Comparison of ENCODE assay signal across 14 cellular contexts in the genomic region with DNA sequence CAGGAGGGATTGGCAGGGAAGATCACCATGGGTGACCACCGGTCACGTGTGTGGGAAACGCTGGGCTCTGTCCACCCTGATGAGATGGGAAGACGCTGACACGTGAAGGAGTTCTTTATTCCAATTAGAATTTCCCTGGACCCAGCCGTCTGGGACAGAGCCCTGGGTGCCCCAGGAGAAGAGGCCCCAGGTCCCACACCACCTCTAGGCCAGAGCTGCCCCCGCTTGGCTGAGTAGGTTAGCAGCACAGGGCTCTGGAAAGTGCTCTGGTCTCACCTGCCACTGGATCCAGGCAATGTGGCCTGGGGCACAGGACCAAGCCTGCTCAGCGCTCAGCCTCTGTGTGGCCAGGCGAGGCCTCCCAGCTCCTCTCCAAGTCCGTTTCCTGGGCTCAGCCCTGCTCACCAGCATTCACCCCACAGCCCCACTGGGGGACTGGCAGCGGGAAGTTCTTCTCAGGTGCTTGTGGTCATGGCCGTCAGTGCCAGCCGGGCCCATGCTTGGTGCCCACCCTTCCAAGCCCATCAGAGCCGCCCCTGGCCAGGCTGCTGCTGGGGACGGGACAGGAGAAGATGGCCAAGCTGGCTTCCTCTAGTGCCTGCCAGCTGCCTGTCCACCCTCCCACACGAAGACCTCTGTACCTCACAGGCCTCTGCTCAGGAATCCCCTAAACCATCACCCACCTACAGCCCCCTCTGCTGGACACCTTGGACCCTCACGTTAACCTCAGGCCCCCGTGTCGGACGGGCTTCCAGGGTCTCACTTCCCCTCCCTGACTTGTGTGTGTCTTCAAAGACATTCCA.
DNase-seq lines count a peak whose midpoint lies in the region; ATAC-seq, FAIRE-seq and TF ChIP-seq lines count a peak whose summit lies in the region.
"Had no signal": no experiment of that assay in that cellular context is flagged by ENCODE, and none has a peak within 500 bp of the region (broad histone marks: within the 10 kb centered on the region; RNA-seq: fewer than 3 reads in every experiment).

No MANE protein-coding gene starts in this region.

- intact Hi-C loops in IMR-90 (cut with micrococcal nuclease): no loop called here

- H2BK5ac ChIP-seq in IMR-90 (ENCODE audit: low read depth, low read length, poor library complexity, severe bottlenecking) (no peak overlapping the region), H1 (ENCODE audit: low read depth, low read length) (no peak overlapping the region)

- no peak overlapping the region for H3K14ac ChIP-seq in IMR-90 (replicated peaks; ENCODE audit: low read depth, low read length)
- no peak overlapping the region for H3K14ac ChIP-seq in H1 (ENCODE audit: insufficient read length)

- no peaks in the 10 kb centered on the region for H4K20me1 ChIP-seq in IMR-90 (ENCODE audit: insufficient read depth, low read length)
- H4K20me1 ChIP-seq in H1 (replicated peaks in 1 of 2; ENCODE audit: control insufficient read depth in 1 of 2, insufficient read depth in 2 of 2, low read length in 2 of 2): no peaks in the 10 kb centered on the region
- H4K20me1 ChIP-seq in neural progenitor cell (ENCODE audit: low read depth): no peaks in the 10 kb centered on the region

- H3K56ac ChIP-seq in IMR-90 (ENCODE audit: extremely low read depth, insufficient read depth, low read length) (no peak overlapping the region), H1 (replicated peaks; ENCODE audit: insufficient read length, low read depth, low read length) (no peak overlapping the region)

- H2AFZ ChIP-seq in IMR-90 (replicated peaks; ENCODE audit: low read length, poor library complexity) (peak overlapping the region; percentile 24), H1 (ENCODE audit: low read length) (no peak overlapping the region), neural progenitor cell (replicated peaks) (no peak overlapping the region)

- H2BK15ac ChIP-seq in IMR-90 (ENCODE audit: low read depth, low read length) (no peak overlapping the region), H1 (ENCODE audit: low read length) (peak overlapping the region; percentile 98)

- H4K5ac ChIP-seq in IMR-90 (ENCODE audit: low read depth, low read length) (no peak overlapping the region), H1 (ENCODE audit: insufficient read length, low read depth, low read length) (no peak overlapping the region)

- H3K4ac ChIP-seq in IMR-90 (ENCODE audit: low read depth, low read length) (no peak overlapping the region), H1 (replicated peaks; ENCODE audit: insufficient read length, low read depth, low read length) (peak overlapping the region; percentile 69)

- H2BK20ac ChIP-seq in IMR-90 (ENCODE audit: low read depth, low read length): no peak overlapping the region
- no peak overlapping the region for H2BK20ac ChIP-seq in H1 (ENCODE audit: low read length)

- H3K9me3 ChIP-seq in IMR-90 (ENCODE audit: control insufficient read depth, insufficient read depth, low read length) (no peaks in the 10 kb centered on the region), H1 (ENCODE audit: insufficient read depth in 2 of 2, low read depth in 1 of 2, low read length in 1 of 2) (no peaks in the 10 kb centered on the region), neural progenitor cell (ENCODE audit: low read depth) (no peaks in the 10 kb centered on the region)
- H3K9me3 ChIP-seq: heart left ventricle, tibial nerve had no signal

- H4K91ac ChIP-seq in IMR-90 (ENCODE audit: insufficient read depth, low read depth, low read length): no peak overlapping the region
- H4K91ac ChIP-seq in H1 (replicated peaks; ENCODE audit: insufficient read length, low read length): no peak overlapping the region

- H2BK120ac ChIP-seq in IMR-90 (ENCODE audit: low read depth, low read length): no peak overlapping the region
- H2BK120ac ChIP-seq in H1 (replicated peaks; ENCODE audit: low read depth, low read length): no peak overlapping the region

- no peaks in the 10 kb centered on the region for H3K79me1 ChIP-seq in IMR-90 (ENCODE audit: low read depth in 1 of 2, low read length in 2 of 2)
- H3K79me1 ChIP-seq in H1 (ENCODE audit: low read depth, low read length): no peaks in the 10 kb centered on the region

- dilution Hi-C loops in IMR-90 (cut with HindIII; ENCODE audit: low sequenced_read_pairs, unreplicated experiment): no loop called here

- H2BK12ac ChIP-seq in H1 (ENCODE audit: low read depth, low read length): 0 out of 2 replicates have a peak overlapping the region, but pooled peaks have one; percentile 60

- ATAC-seq in IMR-90 (ENCODE audit: low read depth): no peak

- H3K36me3 Mint-ChIP-seq in neural progenitor cell: no peaks in the 10 kb centered on the region
- H3K36me3 Mint-ChIP-seq in activated T-cell treated with anti-CD3 and anti-CD28 coated beads, Interleukin-2, amount 50 U/mL, for 24 hours (ENCODE audit: low read depth): no peaks in the 10 kb centered on the region
- H3K36me3 Mint-ChIP-seq: CD8-positive, alpha-beta memory T cell had no signal

- TF ChIP-seq RAD21 in IMR-90 (IDR thresholded peaks at IDR 0.05; ENCODE audit: low read length) (no peak), H1 (IDR thresholded peaks at IDR 0.05 in 1 of 2, conservative IDR thresholded peaks at IDR 0.05 in 1 of 2; ENCODE audit: low read depth in 2 of 2, low read length in 2 of 2) (peak; percentile 50 to 69)

- H3K18ac ChIP-seq in IMR-90 (ENCODE audit: low read depth, low read length) (no peak overlapping the region), H1 (ENCODE audit: extremely low read depth, low read length) (peak overlapping the region; percentile 60; the same call in 1 of the 2 replicates)

- in situ Hi-C loops in IMR-90 (cut with MboI; ENCODE audit: low sequenced_read_pairs): no loop called here

- no peak overlapping the region for H3K4me3 Mint-ChIP-seq in neural progenitor cell
- no peak overlapping the region for H3K4me3 Mint-ChIP-seq in activated T-cell treated with anti-CD3 and anti-CD28 coated beads, Interleukin-2, amount 50 U/mL, for 24 hours
- H3K4me3 Mint-ChIP-seq: CD8-positive, alpha-beta memory T cell had no signal

- no peak overlapping the region for H3K9ac ChIP-seq in IMR-90 (ENCODE audit: low read depth, low read length)
- no peak overlapping the region for H3K9ac ChIP-seq in H1 (replicated peaks in 1 of 4; ENCODE audit: extremely low read depth in 1 of 4, low read depth in 3 of 4, low read length in 3 of 4)
- no peak overlapping the region for H3K9ac ChIP-seq in neural progenitor cell

- BruUV-seq in IMR-90 (replicated peaks; lab: Mats Ljungman, UMichigan): no TSS peak

- CTCF ChIA-PET in IMR-90 (lab: Yijun Ruan, JAX) (no interaction called here), H1 (lab: Charles Lee; ENCODE audit: partially characterized antibody) (interaction anchor here (0.7 to 6.4 kb wide), 28 partner anchors 8 to 197 kb away, joined by 3 to 56 read pairs (median 6); no protein-coding TSS in a partner anchor)

- no peaks in the 10 kb centered on the region for H3K36me3 ChIP-seq in GM06990 (ENCODE audit: control insufficient read depth, insufficient read depth, low read length)
- H3K36me3 ChIP-seq in IMR-90 (ENCODE audit: control insufficient read depth, insufficient read depth, low read length): no peaks in the 10 kb centered on the region
- H3K36me3 ChIP-seq in H1 (ENCODE audit: control insufficient read depth in 2 of 4, insufficient read depth in 4 of 4, low read length in 3 of 4): no peaks in the 10 kb centered on the region
- H3K36me3 ChIP-seq in neural progenitor cell: no peaks in the 10 kb centered on the region
- H3K36me3 ChIP-seq: heart left ventricle, tibial nerve had no signal

- H3K27ac Mint-ChIP-seq in neural progenitor cell: no peak overlapping the region
- H3K27ac Mint-ChIP-seq in activated T-cell treated with anti-CD3 and anti-CD28 coated beads, Interleukin-2, amount 50 U/mL, for 24 hours: no peak overlapping the region
- H3K27ac Mint-ChIP-seq: CD8-positive, alpha-beta memory T cell had no signal

- H3K4me2 ChIP-seq in IMR-90 (ENCODE audit: low read depth, low read length) (no peak overlapping the region), H1 (ENCODE audit: insufficient read depth in 1 of 2, low read depth in 2 of 2, low read length in 2 of 2) (no peak overlapping the region), neural progenitor cell (no peak overlapping the region)

- H3K9me3 Mint-ChIP-seq in neural progenitor cell: no peaks in the 10 kb centered on the region
- no peaks in the 10 kb centered on the region for H3K9me3 Mint-ChIP-seq in activated T-cell treated with anti-CD3 and anti-CD28 coated beads, Interleukin-2, amount 50 U/mL, for 24 hours
- H3K9me3 Mint-ChIP-seq: CD8-positive, alpha-beta memory T cell had no signal

- H2AK5ac ChIP-seq in IMR-90 (ENCODE audit: low read depth, low read length) (no peak overlapping the region), H1 (ENCODE audit: low read depth, low read length) (no peak overlapping the region)

- no peak for FAIRE-seq in H1 (lab: Jason Lieb, UNC)

- H3F3A ChIP-seq in neural progenitor cell (ENCODE audit: low read depth): no peaks in the 10 kb centered on the region

- H4K8ac ChIP-seq in IMR-90 (ENCODE audit: low read depth in 2 of 2, low read length in 2 of 2) (no peak overlapping the region), H1 (ENCODE audit: extremely low read depth, insufficient read depth, low read length) (peak overlapping the region; percentile 42; the same call in 1 of the 2 replicates)

- TF ChIP-seq EP300 in H1 (IDR thresholded peaks at IDR 0.05; ENCODE audit: borderline replicate concordance in 1 of 2, low read depth in 2 of 2, low read length in 2 of 2): no peak

- no peak overlapping the region for H2AK9ac ChIP-seq in IMR-90 (replicated peaks; ENCODE audit: low read depth, low read length, poor library complexity)

- no peak overlapping the region for H3K4me3 ChIP-seq in GM06990 (replicated peaks; ENCODE audit: low read depth, low read length)
- H3K4me3 ChIP-seq in IMR-90 (ENCODE audit: insufficient read depth, low read depth, low read length): no peak overlapping the region
- H3K4me3 ChIP-seq in H1 (ENCODE audit: extremely low read depth in 1 of 4, insufficient read depth in 2 of 4, low read depth in 3 of 4, low read length in 4 of 4): no peak overlapping the region
- no peak overlapping the region for H3K4me3 ChIP-seq in neural progenitor cell
- H3K4me3 ChIP-seq: heart left ventricle, tibial nerve had no signal

- peaks cover 13% of the 10 kb centered on the region for H3K4me1 Mint-ChIP-seq in neural progenitor cell
- no peaks in the 10 kb centered on the region for H3K4me1 Mint-ChIP-seq in activated T-cell treated with anti-CD3 and anti-CD28 coated beads, Interleukin-2, amount 50 U/mL, for 24 hours (ENCODE audit: low read depth)
- H3K4me1 Mint-ChIP-seq: CD8-positive, alpha-beta memory T cell had no signal

- 64% methylated on average over 17 of the region's 20 CpGs; no CpG with 5 or more reads in 1 of the 2 experiments for WGBS in IMR-90 (ENCODE audit: extremely low coverage in 2 of 2, insufficient read length in 1 of 2), 2 experiments
- 72% methylated on average over 18 of the region's 20 CpGs; no CpG with 5 or more reads in 1 of the 2 experiments for WGBS in H1 (ENCODE audit: extremely low coverage in 1 of 2, insufficient coverage in 1 of 2, insufficient read length in 1 of 2, insufficient replicate concordance in 2 of 2, low coverage in 1 of 2, low lambda C conversion rate in 2 of 2, missing lambda C conversion rate in 1 of 2), 2 experiments

- H3K27me3 ChIP-seq in GM06990 (replicated peaks; ENCODE audit: control insufficient read depth, insufficient read depth, low read length) (peaks cover 2% of the 10 kb centered on the region; the same call in 1 of the 2 replicates), IMR-90 (ENCODE audit: control insufficient read depth, insufficient read depth, low read length) (peaks cover 60% of the 10 kb centered on the region), H1 (replicated peaks in 1 of 4; ENCODE audit: control insufficient read depth in 3 of 4, extremely low read depth in 1 of 4, insufficient read depth in 3 of 4, low read length in 3 of 4) (no peaks in the 10 kb centered on the region; a peak in 2 of 7 replicates), neural progenitor cell (no peaks in the 10 kb centered on the region)
- H3K27me3 ChIP-seq: tibial nerve had no signal

- no peak for DNase-seq in GM06990 (ENCODE audit: extremely low read depth, insufficient read length)
- DNase-seq in IMR-90: no peak
- peak in 1 of 2 experiments; percentile 73 for DNase-seq in H1 (ENCODE audit: low read depth in 1 of 2, low spot score in 2 of 2)
- DNase-seq in neural progenitor cell (ENCODE audit: low spot score): peak; percentile 75
- no peak for DNase-seq in NCI-H1694 (lab: John Stamatoyannopoulos, UW)
- DNase-seq in activated T-cell treated with anti-CD3 and anti-CD28 coated beads, Interleukin-2, amount 50 U/mL, for 24 hours: no peak
- DNase-seq in NCI-H345 treated with DMSO at 0.1 percent for 48 hours (lab: John Stamatoyannopoulos, UW; ENCODE audit: unreplicated experiment): no peak
- DNase-seq: NCI-H1694 treated with DMSO at 0.1 percent for 48 hours; retina; stimulated activated CD4-positive, alpha-beta T cell treated with anti-CD3 and anti-CD28 coated beads, Interleukin-4, amount 100 ng/mL, for 1 hour; T-helper 2 cell had no signal

- H3K9me1 ChIP-seq in IMR-90 (ENCODE audit: insufficient read depth, low read length): no peaks in the 10 kb centered on the region

- H3K23ac ChIP-seq in IMR-90 (ENCODE audit: low read depth, low read length) (no peak overlapping the region), H1 (ENCODE audit: insufficient read length) (no peak overlapping the region)

- H3K4me1 ChIP-seq in IMR-90 (ENCODE audit: control insufficient read depth, insufficient read depth, low read length) (no peaks in the 10 kb centered on the region), H1 (replicated peaks in 1 of 4; ENCODE audit: control insufficient read depth in 3 of 4, insufficient read depth in 4 of 4, low read length in 3 of 4) (peaks cover 0 to 8% (median 0%) of the 10 kb centered on the region in 4 experiments; a peak in 4 of 7 replicates), neural progenitor cell (peaks cover 9% of the 10 kb centered on the region)
- H3K4me1 ChIP-seq: heart left ventricle, tibial nerve had no signal

- POLR2A ChIA-PET in IMR-90 (lab: Charles Lee; ENCODE audit: unreplicated experiment): no interaction called here
- POLR2A ChIA-PET in H1 (lab: Charles Lee; ENCODE audit: partially characterized antibody): interaction anchor here (0.6 to 1.4 kb wide), 4 partner anchors 8 to 181 kb away, joined by 3 to 4 read pairs (median 4); no protein-coding TSS in a partner anchor

- no peaks in the 10 kb centered on the region for H3K23me2 ChIP-seq in H1 (ENCODE audit: low read depth, low read length)

- no peak overlapping the region for H3K27ac ChIP-seq in IMR-90 (ENCODE audit: insufficient read depth, low read length)
- no peak overlapping the region for H3K27ac ChIP-seq in H1 (ENCODE audit: low read depth, low read length)
- H3K27ac ChIP-seq in neural progenitor cell: no peak overlapping the region
- H3K27ac ChIP-seq: heart left ventricle, tibial nerve had no signal

- H3K27me3 Mint-ChIP-seq in neural progenitor cell (ENCODE audit: insufficient read depth, low read depth): peaks cover 7% of the 10 kb centered on the region
- peaks cover 6% of the 10 kb centered on the region for H3K27me3 Mint-ChIP-seq in activated T-cell treated with anti-CD3 and anti-CD28 coated beads, Interleukin-2, amount 50 U/mL, for 24 hours

- TF ChIP-seq POLR2A in IMR-90 (IDR thresholded peaks at IDR 0.05; ENCODE audit: low read depth, low read length): no peak
- TF ChIP-seq POLR2A in H1 (IDR thresholded peaks at IDR 0.05; ENCODE audit: control extremely low read depth in 1 of 2, low read depth in 2 of 2, low read length in 2 of 2): no peak

- peak; percentile 10 for TF ChIP-seq CTCF in GM06990 (IDR thresholded peaks at IDR 0.05; ENCODE audit: insufficient read depth, low read length, poor library complexity, severe bottlenecking)
- no peak for TF ChIP-seq CTCF in IMR-90 (conservative IDR thresholded peaks at IDR 0.05; ENCODE audit: low read depth, low read length)
- TF ChIP-seq CTCF in H1 (IDR thresholded peaks at IDR 0.05; ENCODE audit: control extremely low read depth in 1 of 3, insufficient read depth in 1 of 3, low read depth in 1 of 3, low read length in 3 of 3): peak; percentile 61 to 72 (median 69)
- TF ChIP-seq CTCF in neural progenitor cell (IDR thresholded peaks at IDR 0.05): peak; percentile 57

- H3K79me2 ChIP-seq in H1 (ENCODE audit: control insufficient read depth in 1 of 2, insufficient read depth in 2 of 2, low read length in 2 of 2) (no peaks in the 10 kb centered on the region), neural progenitor cell (ENCODE audit: low read depth) (no peaks in the 10 kb centered on the region)
